Comparison of ENCODE assay signal across 9 cellular contexts in the genomic region with DNA sequence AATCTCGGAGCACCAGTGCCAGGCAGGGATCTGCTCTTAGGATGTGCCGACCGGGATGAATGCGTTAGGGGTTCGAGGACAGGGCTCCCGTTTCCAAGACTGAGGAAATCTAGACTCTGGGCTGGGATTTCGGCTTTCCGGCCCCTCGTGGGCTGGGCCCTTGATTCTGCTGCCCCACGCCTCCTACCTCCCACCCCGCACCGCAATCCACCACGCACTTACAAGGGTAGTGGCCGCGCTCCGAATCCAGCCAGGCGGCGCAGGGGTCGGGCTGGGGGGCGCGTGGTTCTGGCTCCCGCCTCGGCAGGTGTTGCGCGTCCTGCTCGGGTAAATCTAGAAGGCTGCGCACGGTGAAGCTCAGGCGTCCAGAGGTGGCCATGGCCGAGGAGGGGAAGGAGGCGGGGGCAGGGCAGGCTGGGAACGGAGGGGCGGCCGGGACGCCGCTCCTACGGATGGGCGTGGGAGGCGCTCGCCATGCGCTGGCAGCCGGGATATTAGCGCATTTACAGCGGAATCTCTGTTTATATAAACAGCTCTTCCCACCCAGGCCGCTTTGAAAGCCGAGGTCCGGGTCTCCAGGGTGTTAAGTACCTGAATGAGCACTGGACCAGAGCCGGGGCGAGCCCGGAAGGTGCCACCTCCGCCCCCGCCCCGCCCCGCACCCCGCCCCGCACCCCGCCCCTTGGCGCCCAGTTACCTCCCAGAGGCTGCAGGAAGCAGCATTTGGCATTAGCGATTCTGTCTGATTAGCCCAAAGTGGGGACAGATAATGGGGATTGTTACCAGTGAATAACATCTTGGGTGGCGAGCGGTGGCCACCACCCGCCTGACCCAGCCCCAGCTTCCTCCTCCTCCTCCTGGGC. TPM values are rescaled to one million over a fixed set of nuclear protein-coding genes. Genes with fewer than 3 reads are reported as not detected.
DNase-seq lines count a peak whose midpoint lies in the region; ATAC-seq and TF ChIP-seq lines count a peak whose summit lies in the region.
"Had no signal": no experiment of that assay in that cellular context is flagged by ENCODE, and none has a peak within 500 bp of the region (broad histone marks: within the 10 kb centered on the region; RNA-seq: fewer than 3 reads in every experiment).

A gene (minus strand): TSS at position 604 of the 863 bp plus-strand sequence. CDS start 225 bp downstream, at position 379.

- H3K4me1 ChIP-seq in heart left ventricle (peaks cover 3 to 33% (median 13%) of the 10 kb centered on the region in 12 donors), breast epithelium (no peaks in the 10 kb centered on the region), lung (ENCODE audit: control insufficient read depth in 2 of 2, insufficient read depth in 2 of 2, low read length in 2 of 2) (peaks cover 0 to 18% of the 10 kb centered on the region in 2 donors)

- TF ChIP-seq CTCF in heart left ventricle (IDR thresholded peaks at IDR 0.05) (no peak), breast epithelium (IDR thresholded peaks at IDR 0.05) (no peak), lung (IDR thresholded peaks at IDR 0.05; ENCODE audit: control extremely low read depth, extremely low read depth) (no peak)

- peak within 1 kb of the TSS; percentile 30 to 53 (median 45) for H3K4me3 ChIP-seq in heart left ventricle
- H3K4me3 ChIP-seq in breast epithelium = peak within 1 kb of the TSS; percentile 39 to 67 (median 50)
- peak within 1 kb of the TSS; percentile 37 for H3K4me3 ChIP-seq in lung

- H3K36me3 ChIP-seq in heart left ventricle = no peaks in the 10 kb centered on the region
- H3K36me3 ChIP-seq in breast epithelium = no peaks in the 10 kb centered on the region
- H3K36me3 ChIP-seq in lung (ENCODE audit: control insufficient read depth in 2 of 2, insufficient read depth in 2 of 2, low read length in 2 of 2) = no peaks in the 10 kb centered on the region

- WGBS in heart left ventricle, 4 donors = 1 to 3% (median 1%) methylated on average over 45 to 62 of the region's 62 CpGs
- 3 to 4% methylated on average over 57 to 62 of the region's 62 CpGs for WGBS in lung, 2 donors

- DNase-seq in heart left ventricle (no peak), cardiac septum (ENCODE audit: low spot score) (no peak), breast epithelium (ENCODE audit: low spot score in 2 of 2) (no peak), lung (ENCODE audit: low spot score) (no peak), cerebellar nuclear complex (lab: John Stamatoyannopoulos, UW) (no peak), NCI-H187 treated with DMSO at 0.1 percent for 48 hours (lab: John Stamatoyannopoulos, UW) (no peak)

- H3K27ac ChIP-seq in heart left ventricle (no peak within 1 kb of the TSS), breast epithelium (no peak within 1 kb of the TSS), lung (ENCODE audit: low read depth in 1 of 2, low read length in 1 of 2) (no peak within 1 kb of the TSS)

- TF ChIP-seq POLR2A in heart left ventricle (IDR thresholded peaks at IDR 0.05) (no peak), breast epithelium (IDR thresholded peaks at IDR 0.05) (no peak)

- H3K27me3 ChIP-seq in heart left ventricle (peaks cover 45 to 100% (median 87%) of the 10 kb centered on the region in 9 donors), breast epithelium (peaks cover 0 to 74% of the 10 kb centered on the region in 2 donors), lung (ENCODE audit: control insufficient read depth, insufficient read depth) (peaks cover 22% of the 10 kb centered on the region)

- intact Hi-C loops in heart left ventricle (cut with DNase I) = no loop called here
- intact Hi-C loops in cardiac septum (cut with DNase I) = no loop called here
- intact Hi-C loops in breast epithelium (cut with DNase I; ENCODE audit: low total_unique reads) = no loop called here

- ATAC-seq in heart left ventricle (no peak), lung (ENCODE audit: insufficient read depth, low FRiP score) (no peak), GM19328 (IDR thresholded peaks at IDR 0.05; ENCODE audit: unreplicated experiment) (no peak), GM19395 (IDR thresholded peaks at IDR 0.05; ENCODE audit: unreplicated experiment) (no peak)

- H3K9me3 ChIP-seq in heart left ventricle (no peaks in the 10 kb centered on the region), breast epithelium (no peaks in the 10 kb centered on the region), lung (ENCODE audit: control insufficient read depth in 2 of 2, insufficient read depth in 1 of 2, low read length in 1 of 2) (peaks cover 0 to 5% of the 10 kb centered on the region in 2 donors)

RNA-seq across cellular contexts. Expression of the gene that starts here (rescaled TPM):
- not detected for total RNA-seq in heart left ventricle
- not detected for polyA plus RNA-seq in heart left ventricle
- not detected for total RNA-seq in cardiac septum
- under 1 TPM in 1 of 3 donors, not detected in 2; 0.73 TPM for total RNA-seq in breast epithelium
- total RNA-seq in lung = 1 to 10 TPM in 1 of 2 donors, under 1 TPM in 1; 0.91 to 1.3 TPM
- polyA plus RNA-seq in lung = 1 to 10 TPM in 1 of 2 donors, under 1 TPM in 1; 0.45 to 1.2 TPM
- total RNA-seq: subcutaneous adipose tissue had no signal
